9 cellular contexts compared by ENCODE assay signal in genomic region chr21:41411449-41412089, GRCh38. TPM values are rescaled to one million over a fixed set of nuclear protein-coding genes. Genes with fewer than 3 reads are reported as not detected.
A peak's percentile ranks its signal among the peaks of the same experiment; 100 is the strongest.
DNase-seq lines count a peak whose midpoint lies in the region; ATAC-seq and TF ChIP-seq lines count a peak whose summit lies in the region.
"Had no signal": no experiment of that assay in that cellular context is flagged by ENCODE, and none has a peak within 500 bp of the region (broad histone marks: within the 10 kb centered on the region; RNA-seq: fewer than 3 reads in every experiment).

No MANE protein-coding gene starts in this region.

- H3K9me3 ChIP-seq in thyroid gland: no peaks in the 10 kb centered on the region

- H3K27ac ChIP-seq in thyroid gland: peak overlapping the region in 2 of 3 donors; percentile 37 to 51

- peaks cover 9% of the 10 kb centered on the region in 2 donors for H3K9me3 Mint-ChIP-seq in activated T-cell treated with anti-CD3 and anti-CD28 coated beads, Interleukin-2, amount 50 U/mL, for 72 hours
- peaks cover 44% of the 10 kb centered on the region for H3K9me3 Mint-ChIP-seq in activated T-cell treated with anti-CD3 and anti-CD28 coated beads, Interleukin-2, amount 50 U/mL, for 4 hours

- H3K27me3 ChIP-seq in thyroid gland: no peaks in the 10 kb centered on the region

- TF ChIP-seq POLR2A in thyroid gland (IDR thresholded peaks at IDR 0.05): no peak

- no peak overlapping the region for H3K4me3 Mint-ChIP-seq in activated T-cell treated with anti-CD3 and anti-CD28 coated beads, Interleukin-2, amount 50 U/mL, for 72 hours
- no peak overlapping the region for H3K4me3 Mint-ChIP-seq in activated T-cell treated with anti-CD3 and anti-CD28 coated beads, Interleukin-2, amount 50 U/mL, for 4 hours
- H3K4me3 Mint-ChIP-seq: stimulated activated memory B cell treated with anti-CD40 and anti-IgM and Interleukin-4, amounts not matched to agents 10 μg/mL and 1 μg/mL and 100 μg/mL, for 72 hours had no signal

- DNase-seq in activated T-cell treated with anti-CD3 and anti-CD28 coated beads, Interleukin-2, amount 50 U/mL, for 72 hours: peak in 1 of 2 donors; percentile 30
- DNase-seq in activated T-cell treated with anti-CD3 and anti-CD28 coated beads, Interleukin-2, amount 50 U/mL, for 4 hours: no peak
- DNase-seq in NCI-H2029 (lab: John Stamatoyannopoulos, UW): peak; percentile 49
- peak; percentile 73 to 87 for DNase-seq in thyroid gland
- no peak for DNase-seq in islet precursor cell

- peak; percentile 31 to 50 for ATAC-seq in activated T-cell treated with anti-CD3 and anti-CD28 coated beads, Interleukin-2, amount 50 U/mL, for 72 hours (replicated peaks in 1 of 2)
- ATAC-seq in activated T-cell treated with anti-CD3 and anti-CD28 coated beads, Interleukin-2, amount 50 U/mL, for 4 hours: no peak
- ATAC-seq in esophagus mucosa (peak; percentile 95), HG03025 (IDR thresholded peaks at IDR 0.05; ENCODE audit: low FRiP score, unreplicated experiment) (no peak), HG02970 (IDR thresholded peaks at IDR 0.05; ENCODE audit: low FRiP score, unreplicated experiment) (no peak)
- ATAC-seq: stimulated activated memory B cell treated with anti-CD40 and anti-IgM and Interleukin-4, amounts not matched to agents 10 μg/mL and 1 μg/mL and 100 μg/mL, for 72 hours had no signal

- H3K36me3 Mint-ChIP-seq in activated T-cell treated with anti-CD3 and anti-CD28 coated beads, Interleukin-2, amount 50 U/mL, for 72 hours (ENCODE audit: insufficient read depth in 2 of 2): peaks cover 10 to 17% of the 10 kb centered on the region in 2 donors
- peaks cover 36% of the 10 kb centered on the region for H3K36me3 Mint-ChIP-seq in activated T-cell treated with anti-CD3 and anti-CD28 coated beads, Interleukin-2, amount 50 U/mL, for 4 hours (ENCODE audit: insufficient read depth)

- no peak overlapping the region for H3K27ac Mint-ChIP-seq in activated T-cell treated with anti-CD3 and anti-CD28 coated beads, Interleukin-2, amount 50 U/mL, for 72 hours
- H3K27ac Mint-ChIP-seq: stimulated activated memory B cell treated with anti-CD40 and anti-IgM and Interleukin-4, amounts not matched to agents 10 μg/mL and 1 μg/mL and 100 μg/mL, for 72 hours had no signal

- no peak overlapping the region for H3K4me3 ChIP-seq in thyroid gland (replicated peaks in 1 of 3)

- intact Hi-C loops in thyroid gland (cut with DNase I): no loop called here

- H3K27me3 Mint-ChIP-seq in activated T-cell treated with anti-CD3 and anti-CD28 coated beads, Interleukin-2, amount 50 U/mL, for 72 hours (ENCODE audit: low read depth): no peaks in the 10 kb centered on the region
- H3K27me3 Mint-ChIP-seq in activated T-cell treated with anti-CD3 and anti-CD28 coated beads, Interleukin-2, amount 50 U/mL, for 4 hours (ENCODE audit: low read depth): no peaks in the 10 kb centered on the region
- H3K27me3 Mint-ChIP-seq: stimulated activated memory B cell treated with anti-CD40 and anti-IgM and Interleukin-4, amounts not matched to agents 10 μg/mL and 1 μg/mL and 100 μg/mL, for 72 hours had no signal

- 40 to 44% methylated on average over 5 of the region's 5 CpGs for WGBS in thyroid gland, 2 donors

- no peaks in the 10 kb centered on the region for H3K4me1 Mint-ChIP-seq in activated T-cell treated with anti-CD3 and anti-CD28 coated beads, Interleukin-2, amount 50 U/mL, for 72 hours (ENCODE audit: low read depth)
- H3K4me1 Mint-ChIP-seq in activated T-cell treated with anti-CD3 and anti-CD28 coated beads, Interleukin-2, amount 50 U/mL, for 4 hours (ENCODE audit: low read depth): no peaks in the 10 kb centered on the region
- H3K4me1 Mint-ChIP-seq: stimulated activated memory B cell treated with anti-CD40 and anti-IgM and Interleukin-4, amounts not matched to agents 10 μg/mL and 1 μg/mL and 100 μg/mL, for 72 hours had no signal

- H3K4me1 ChIP-seq in thyroid gland: peaks cover 9 to 12% of the 10 kb centered on the region in 2 donors

- peak in 4 of 6 experiments; percentile 31 to 51 (median 36) for TF ChIP-seq CTCF in thyroid gland (IDR thresholded peaks at IDR 0.05)

- H3K36me3 ChIP-seq in thyroid gland: no peaks in the 10 kb centered on the region

RNA-seq across cellular contexts. Expression of gene MX1, which starts 14.5 kb away (rescaled TPM):
- 100 to 1,000 TPM in 1 of 2 donors, 10 to 100 TPM in 1; 65.2 to 154 TPM for total RNA-seq in activated T-cell treated with anti-CD3 and anti-CD28 coated beads, Interleukin-2, amount 50 U/mL, for 72 hours
- 10 to 100 TPM; 13.8 to 33.8 (median 22.7) TPM for total RNA-seq in activated T-cell treated with anti-CD3 and anti-CD28 coated beads, Interleukin-2, amount 50 U/mL, for 4 hours
- total RNA-seq in esophagus mucosa: 36.9 TPM
- 10 to 100 TPM; 35.4 to 62.6 (median 51.5) TPM for total RNA-seq in thyroid gland

RNA-seq across cellular contexts. Expression of gene MX2, which starts 49.7 kb away (rescaled TPM):
- 10 to 100 TPM; 30.1 to 47.9 TPM for total RNA-seq in activated T-cell treated with anti-CD3 and anti-CD28 coated beads, Interleukin-2, amount 50 U/mL, for 72 hours
- total RNA-seq in activated T-cell treated with anti-CD3 and anti-CD28 coated beads, Interleukin-2, amount 50 U/mL, for 4 hours: 1 to 10 TPM; 6.1 to 7.6 (median 7.4) TPM
- total RNA-seq in esophagus mucosa (4.2 TPM), thyroid gland (10 to 100 TPM in 1 of 4 donors, 1 to 10 TPM in 3; 3.0 to 19.8 (median 7.1) TPM)

Comparison
In these comparisons a context has a peak if more than half of its experiments do, and no peak if none do; other contexts are left out.
1. ATAC-seq: peak in activated T-cell treated with anti-CD3 and anti-CD28 coated beads, Interleukin-2, amount 50 U/mL, for 72 hours (2 of 2) and esophagus mucosa (single experiment); none in activated T-cell treated with anti-CD3 and anti-CD28 coated beads, Interleukin-2, amount 50 U/mL, for 4 hours (0 of 2), HG03025 (single experiment) and HG02970 (single experiment).
2. DNase-seq: peak in NCI-H2029 (single experiment) and thyroid gland (2 of 2); none in activated T-cell treated with anti-CD3 and anti-CD28 coated beads, Interleukin-2, amount 50 U/mL, for 4 hours (single experiment) and islet precursor cell (single experiment).